In the genomic region with DNA sequence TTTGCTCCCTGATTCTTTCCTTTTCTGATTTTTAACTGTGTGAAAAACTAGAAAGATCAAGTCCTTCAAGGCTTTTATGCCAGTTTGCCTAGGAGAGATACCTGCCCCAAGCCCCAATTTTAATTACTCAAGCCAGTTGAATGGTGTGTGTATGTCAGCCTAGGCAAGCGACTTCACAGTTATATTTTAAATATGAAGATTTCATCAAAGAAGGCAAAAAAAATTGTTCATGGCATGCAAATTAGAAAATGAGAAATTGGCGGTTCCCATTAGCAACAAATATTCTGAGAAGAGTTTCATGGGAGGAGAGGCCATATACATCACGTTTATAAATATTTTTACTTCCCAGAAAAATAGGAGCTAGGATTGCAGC, we compare ENCODE assay signal across 11 cellular contexts.
DNase-seq lines count a peak whose midpoint lies in the region; ATAC-seq and TF ChIP-seq lines count a peak whose summit lies in the region.
"Had no signal": no experiment of that assay in that cellular context is flagged by ENCODE, and none has a peak within 500 bp of the region (broad histone marks: within the 10 kb centered on the region; RNA-seq: fewer than 3 reads in every experiment).

No MANE protein-coding gene starts in this region.

- no peak overlapping the region for H2BK5ac ChIP-seq in mesendoderm (ENCODE audit: low read length)

- TF ChIP-seq CTCF in HFFc6 (IDR thresholded peaks at IDR 0.05) (no peak), choroid plexus epithelial cell (conservative IDR thresholded peaks at IDR 0.05; ENCODE audit: low read depth, low read length) (no peak), suprapubic skin (IDR thresholded peaks at IDR 0.05) (no peak)

- TF ChIP-seq POLR2A in suprapubic skin (IDR thresholded peaks at IDR 0.05) = no peak

- no peak overlapping the region for H3K18ac ChIP-seq in mesendoderm (ENCODE audit: low read length)

- no CpG with 5 or more reads among the region's 3 CpGs for WGBS in mesendoderm (ENCODE audit: extremely low coverage, insufficient coverage, low lambda C conversion rate)
- WGBS in suprapubic skin = 6% methylated on average over 3 of the region's 3 CpGs

- H3K9me3 Mint-ChIP-seq in HFFc6 = no peaks in the 10 kb centered on the region
- H3K9me3 Mint-ChIP-seq in activated naive CD4-positive, alpha-beta T cell treated with anti-CD3 and anti-CD28 coated beads, Interleukin-2, amount 50 U/mL, for 72 hours = no peaks in the 10 kb centered on the region

- DNase-seq in HFFc6 (no peak), choroid plexus epithelial cell (ENCODE audit: low read depth) (no peak), mesendoderm (no peak), suprapubic skin (ENCODE audit: low spot score in 2 of 2) (no peak), NCI-H1694 treated with DMSO at 0.1 percent for 48 hours (lab: John Stamatoyannopoulos, UW) (no peak)
- DNase-seq in activated naive CD4-positive, alpha-beta T cell treated with anti-CD3 and anti-CD28 coated beads, Interleukin-2, amount 50 U/mL, for 72 hours (ENCODE audit: low spot score in 2 of 2) = no peak
- no peak for DNase-seq in activated CD4-positive, alpha-beta T cell treated with anti-CD3 and anti-CD28 coated beads for 4 hours
- DNase-seq: activated naive CD4-positive, alpha-beta T cell; DND-41; NCI-H446 treated with DMSO at 0.1 percent for 48 hours had no signal

- peak overlapping the region; percentile 52 for H3K9ac ChIP-seq in mesendoderm (ENCODE audit: low read length)

- H3K27me3 ChIP-seq in mesendoderm (ENCODE audit: insufficient read depth, low read length, poor library complexity) (no peaks in the 10 kb centered on the region), suprapubic skin (peaks cover 8% of the 10 kb centered on the region)

- no peak overlapping the region for H3K27ac ChIP-seq in mesendoderm (ENCODE audit: low read depth, low read length)
- H3K27ac ChIP-seq in suprapubic skin = no peak overlapping the region

- no peak overlapping the region for H3K23ac ChIP-seq in mesendoderm (ENCODE audit: low read length)

- no peak overlapping the region for H3K27ac Mint-ChIP-seq in HFFc6
- H3K27ac Mint-ChIP-seq in activated naive CD4-positive, alpha-beta T cell treated with anti-CD3 and anti-CD28 coated beads, Interleukin-2, amount 50 U/mL, for 72 hours = no peak overlapping the region

- no peak overlapping the region for H4K5ac ChIP-seq in mesendoderm (ENCODE audit: low read length)

- H3K9me3 ChIP-seq in suprapubic skin = no peaks in the 10 kb centered on the region

- H3K4me3 ChIP-seq in choroid plexus epithelial cell (ENCODE audit: low read depth, low read length) (peak overlapping the region; percentile 36), mesendoderm (ENCODE audit: low read length) (peak overlapping the region; percentile 25), suprapubic skin (peak overlapping the region; percentile 37)

- no peaks in the 10 kb centered on the region for H3K79me2 ChIP-seq in mesendoderm (ENCODE audit: control insufficient read depth, insufficient read depth, low read length)

- no peak overlapping the region for H2AK5ac ChIP-seq in mesendoderm (ENCODE audit: low read length)

- peak overlapping the region; percentile 46 for H3K4me3 Mint-ChIP-seq in HFFc6

- no peak overlapping the region for H4K8ac ChIP-seq in mesendoderm (ENCODE audit: low read depth, low read length)

- H3K36me3 ChIP-seq in mesendoderm (ENCODE audit: control insufficient read depth, insufficient read depth, low read length) = no peaks in the 10 kb centered on the region
- no peaks in the 10 kb centered on the region for H3K36me3 ChIP-seq in suprapubic skin

- no peaks in the 10 kb centered on the region for H3K79me1 ChIP-seq in mesendoderm (ENCODE audit: low read length)

- H3K4me1 Mint-ChIP-seq in HFFc6 (ENCODE audit: low read depth) = peaks cover 14% of the 10 kb centered on the region

- H2BK15ac ChIP-seq in mesendoderm (replicated peaks; ENCODE audit: low read depth) = no peak overlapping the region

- H3K4me2 ChIP-seq in mesendoderm (ENCODE audit: low read length) = peak overlapping the region; percentile 45

- H2BK120ac ChIP-seq in mesendoderm (ENCODE audit: low read depth, low read length) = no peak overlapping the region

- ATAC-seq in HG03521 (IDR thresholded peaks at IDR 0.05; ENCODE audit: unreplicated experiment) = no peak
- no peak for ATAC-seq in activated naive CD4-positive, alpha-beta T cell treated with anti-CD3 and anti-CD28 coated beads, Interleukin-2, amount 50 U/mL, for 72 hours

- H3K4ac ChIP-seq in mesendoderm (ENCODE audit: low read depth, low read length) = no peak overlapping the region

- TF ChIP-seq EP300 in suprapubic skin (IDR thresholded peaks at IDR 0.05) = no peak

- H3K56ac ChIP-seq in mesendoderm (ENCODE audit: low read length) = peak overlapping the region; percentile 76

- H3K36me3 Mint-ChIP-seq in HFFc6 (ENCODE audit: low read depth) = no peaks in the 10 kb centered on the region; the same call in 1 of the 2 replicates
- H3K36me3 Mint-ChIP-seq in activated naive CD4-positive, alpha-beta T cell treated with anti-CD3 and anti-CD28 coated beads, Interleukin-2, amount 50 U/mL, for 72 hours = no peaks in the 10 kb centered on the region

- H3K4me1 ChIP-seq in mesendoderm (ENCODE audit: control insufficient read depth, low read depth, low read length) (peaks cover 4% of the 10 kb centered on the region), suprapubic skin (peaks cover 17% of the 10 kb centered on the region)

- H3K27me3 Mint-ChIP-seq in HFFc6 (ENCODE audit: insufficient read depth) = peaks cover 37% of the 10 kb centered on the region
